Comparison of ENCODE assay signal across 19 cellular contexts in genomic region chr1:57770236-57770635, GRCh38.
"Had no signal": no experiment of that assay in that cellular context is flagged by ENCODE, and none has a peak within 500 bp of the region (broad histone marks: within the 10 kb centered on the region; RNA-seq: fewer than 3 reads in every experiment).

No MANE protein-coding gene starts in this region.

- DNase-seq: naive thymus-derived CD8-positive, alpha-beta T cell; nephron progenitor cell; nucleus accumbens; pancreas; right cardiac atrium; right lobe of liver; sigmoid colon; small intestine; stimulated activated CD4-positive, alpha-beta T cell treated with anti-CD3 and anti-CD28 coated beads, Interleukin-15, amount 100 ng/mL, for 24 hours; stimulated activated CD4-positive, alpha-beta T cell treated with anti-CD3 and anti-CD28 coated beads, Interleukin-2, amount 100 ng/mL, for 24 hours; stimulated activated CD4-positive, alpha-beta T cell treated with anti-CD3 and anti-CD28 coated beads, Interleukin-2, amount 100 ng/mL, for 48 hours; stimulated activated CD4-positive, alpha-beta T cell treated with anti-CD3 and anti-CD28 coated beads, Interleukin-4, amount 100 ng/mL, for 24 hours; stimulated activated naive B cell treated with anti-CD40 and anti-IgM and Interleukin-4, amounts not matched to agents 10 μg/mL and 1 μg/mL and 100 μg/mL, for 72 hours; stimulated activated naive CD4-positive, alpha-beta T cell treated with Interleukin-2 at 50 U/mL for 16 hours; stomach; thyroid gland; upper lobe of left lung had no signal

- ATAC-seq: naive thymus-derived CD8-positive, alpha-beta T cell; natural killer cell treated with Interleukin-12 subunit alpha and Interleukin-12 subunit beta and Interleukin-15 and Interleukin-18, amount 100 ng/mL, for 72 hours; pancreas; right cardiac atrium; stimulated activated effector memory CD8-positive, alpha-beta T cell treated with anti-CD3 and anti-CD28 coated beads, Interleukin-12 subunit alpha, Interleukin-12 subunit beta, amount 100 ng/mL, for 72 hours had no signal
